In genomic region chr17:81264640-81265039, GRCh38 we compare ENCODE assay signal across 16 cellular contexts. TPM values are rescaled to one million over a fixed set of nuclear protein-coding genes. Genes with fewer than 3 reads are reported as not detected.
DNase-seq lines count a peak whose midpoint lies in the region; ATAC-seq and TF ChIP-seq lines count a peak whose summit lies in the region.
"Had no signal": no experiment of that assay in that cellular context is flagged by ENCODE, and none has a peak within 500 bp of the region (broad histone marks: within the 10 kb centered on the region; RNA-seq: fewer than 3 reads in every experiment).

No MANE protein-coding gene starts in this region.

- no peak overlapping the region for H2BK15ac ChIP-seq in neuronal stem cell (ENCODE audit: low read length)

- no peak overlapping the region for H3K23ac ChIP-seq in neuronal stem cell (ENCODE audit: low read depth, low read length, poor library complexity)

- no peak overlapping the region for H4K8ac ChIP-seq in neuronal stem cell (ENCODE audit: low read depth, low read length)

- no peak overlapping the region for H2AK5ac ChIP-seq in neuronal stem cell (ENCODE audit: low read depth, low read length)

- H2BK120ac ChIP-seq in neuronal stem cell (ENCODE audit: low read depth, low read length) = no peak overlapping the region

- no peak for TF ChIP-seq CTCF in HEK293 (tag by site-specific recombination; IDR thresholded peaks at IDR 0.05)

- H3K14ac ChIP-seq in neuronal stem cell (ENCODE audit: low read length) = no peak overlapping the region

- in situ Hi-C loops in GM23248 (cut with MboI) = loop anchor here (10.0 kb wide), 1 partner anchor 210 kb away; no protein-coding TSS in a partner anchor

- intact Hi-C loops in Right ventricle myocardium inferior (cut with DNase I) (no loop called here), left ventricle myocardium superior (cut with micrococcal nuclease) (no loop called here)

- no peaks in the 10 kb centered on the region for H3K4me1 ChIP-seq in HEK293 (ENCODE audit: control insufficient read depth, insufficient read depth, low read length)
- peaks cover 0 to 2% of the 10 kb centered on the region in 2 donors for H3K4me1 ChIP-seq in neuronal stem cell (ENCODE audit: control insufficient read depth in 2 of 2, insufficient read depth in 1 of 2, low read depth in 1 of 2, low read length in 2 of 2)
- no peaks in the 10 kb centered on the region for H3K4me1 ChIP-seq in GM23248 (ENCODE audit: insufficient read depth)
- H3K4me1 ChIP-seq: A549, Caco-2 had no signal

- H3K9ac ChIP-seq in neuronal stem cell (ENCODE audit: low read depth, low read length, poor library complexity) (peak overlapping the region; percentile 38), GM23248 (no peak overlapping the region)
- H3K9ac ChIP-seq: BLaER1 treated with 17β-estradiol and CSF1 and Interleukin-3, amounts not matched to agents 10 nM and 100 nM had no signal

- peaks cover 19 to 92% of the 10 kb centered on the region in 2 experiments for H3K36me3 ChIP-seq in HEK293 (ENCODE audit: control insufficient read depth in 2 of 2, insufficient read depth in 1 of 2, low read length in 2 of 2)
- peaks cover 9 to 77% of the 10 kb centered on the region in 2 donors for H3K36me3 ChIP-seq in neuronal stem cell (replicated peaks in 1 of 2; ENCODE audit: control insufficient read depth in 2 of 2, insufficient read depth in 2 of 2, low read length in 2 of 2)
- H3K36me3 ChIP-seq in GM23248 (ENCODE audit: low read depth) = no peaks in the 10 kb centered on the region; the same call in 1 of the 2 replicates

- H3K9me2 ChIP-seq in GM23248 (ENCODE audit: insufficient read depth) = no peaks in the 10 kb centered on the region

- no peak overlapping the region for H3K18ac ChIP-seq in neuronal stem cell (ENCODE audit: low read length)

- H2BK12ac ChIP-seq in neuronal stem cell (ENCODE audit: low read length) = no peak overlapping the region

- no CpG with 5 or more reads among the region's 12 CpGs for WGBS in neuronal stem cell (ENCODE audit: extremely low coverage in 2 of 2, insufficient read length in 2 of 2, insufficient replicate concordance in 1 of 2), 2 donors
- 85 to 86% methylated on average over 12 of the region's 12 CpGs for WGBS in GM23248 (ENCODE audit: low coverage in 1 of 2, low lambda C conversion rate in 2 of 2, missing lambda C conversion rate in 2 of 2), 2 experiments

- H4K91ac ChIP-seq in neuronal stem cell (ENCODE audit: low read depth, low read length, poor library complexity) = no peak overlapping the region

- no peaks in the 10 kb centered on the region for H3F3A ChIP-seq in GM23248 (ENCODE audit: insufficient read depth)

- peaks cover 4% of the 10 kb centered on the region for H3K79me1 ChIP-seq in neuronal stem cell (ENCODE audit: low read depth, low read length)

- H2AFZ ChIP-seq in neuronal stem cell (ENCODE audit: low read length) (no peak overlapping the region), GM23248 (no peak overlapping the region)

- H3K27me3 ChIP-seq in neuronal stem cell (ENCODE audit: control insufficient read depth in 3 of 3, insufficient read depth in 3 of 3, low read depth in 1 of 3, low read length in 3 of 3) (no peaks in the 10 kb centered on the region), GM23248 (replicated peaks; ENCODE audit: insufficient read depth) (no peaks in the 10 kb centered on the region)

- ATAC-seq in Right ventricle myocardium inferior (no peak), left ventricle myocardium superior (no peak)
- ATAC-seq: A549; CD8-positive, alpha-beta T cell had no signal

- peak; percentile 22 for DNase-seq in Right ventricle myocardium inferior (ENCODE audit: missing footprints)
- no peak for DNase-seq in left ventricle myocardium superior
- no peak for DNase-seq in neuronal stem cell (ENCODE audit: low spot score)
- no peak for DNase-seq in GM23248
- DNase-seq: AML-193; Caco-2; Calu3; CD4-positive, alpha-beta T cell; CD8-positive, alpha-beta T cell; DMS79 treated with DMSO at 0.1 percent for 48 hours; GF-D8 had no signal

- no peak overlapping the region for H3K4ac ChIP-seq in neuronal stem cell (ENCODE audit: low read length)

- CTCF ChIA-PET in HEK293 (lab: Yijun Ruan, JAX) = no interaction called here

- H4K20me1 ChIP-seq in GM23248 (ENCODE audit: insufficient read depth) = no peaks in the 10 kb centered on the region

- H3K4me3 ChIP-seq in HEK293 (ENCODE audit: low read depth, low read length) = no peak overlapping the region
- H3K4me3 ChIP-seq in neuronal stem cell (ENCODE audit: low read length in 2 of 2) = no peak overlapping the region
- H3K4me3 ChIP-seq in GM23248 = no peak overlapping the region
- H3K4me3 ChIP-seq: A549; BLaER1 treated with 17β-estradiol and CSF1 and Interleukin-3, amounts not matched to agents 10 nM and 100 nM had no signal

- H3K79me2 ChIP-seq in GM23248 (ENCODE audit: insufficient read depth) = no peaks in the 10 kb centered on the region

- H2BK5ac ChIP-seq in neuronal stem cell (ENCODE audit: low read length) = no peak overlapping the region

- H3K4me2 ChIP-seq in neuronal stem cell (ENCODE audit: insufficient read depth, low read length, poor library complexity, severe bottlenecking) (no peak overlapping the region), GM23248 (ENCODE audit: unreplicated experiment) (no peak overlapping the region)
- H3K4me2 ChIP-seq: A549; BLaER1 treated with 17β-estradiol and CSF1 and Interleukin-3, amounts not matched to agents 10 nM and 100 nM had no signal

- POLR2A ChIA-PET in HEK293 (lab: Yijun Ruan, JAX) = no interaction called here

- H3K27ac ChIP-seq in HEK293 (ENCODE audit: extremely low read depth, low read depth, low read length) (no peak overlapping the region), neuronal stem cell (replicated peaks; ENCODE audit: low read length) (no peak overlapping the region), GM23248 (no peak overlapping the region)
- H3K27ac ChIP-seq: 22Rv1, A549, C4-2B had no signal

- H3K9me3 ChIP-seq in HEK293 (ENCODE audit: control insufficient read depth, insufficient read depth, low read depth, low read length) (no peaks in the 10 kb centered on the region), neuronal stem cell (replicated peaks in 1 of 2; ENCODE audit: control insufficient read depth in 2 of 2, insufficient read depth in 1 of 2, low read depth in 1 of 2, low read length in 2 of 2) (peaks cover 0 to 2% of the 10 kb centered on the region in 2 donors), GM23248 (ENCODE audit: low read depth) (no peaks in the 10 kb centered on the region)
- H3K9me3 ChIP-seq: A549; BLaER1 treated with 17β-estradiol and CSF1 and Interleukin-3, amounts not matched to agents 10 nM and 100 nM; Caco-2 had no signal

TF ChIP-seq in HEK293, 187 proteins besides CTCF, POLR2A, EP300 and RAD21:
- TF ChIP-seq ZNF692 (tag by site-specific recombination; IDR thresholded peaks at IDR 0.05) (no peak), SP7 (tag by site-specific recombination; IDR thresholded peaks at IDR 0.05) (no peak), PRDM1 (tag by site-specific recombination; IDR thresholded peaks at IDR 0.05) (peak; percentile 2), ZNF843 (tag by site-specific recombination; IDR thresholded peaks at IDR 0.05) (no peak), ZIC2 (tag by site-specific recombination; IDR thresholded peaks at IDR 0.05) (peak; percentile 68)

RNA-seq across cellular contexts. Expression of gene NDUFAF8, which starts 25.5 kb away (rescaled TPM):
- total RNA-seq in Right ventricle myocardium inferior (58.0 TPM), left ventricle myocardium superior (53.7 TPM)
- 79.2 TPM for polyA plus RNA-seq in neuronal stem cell (2013, experiment 1 of 2)
- 73.1 TPM for polyA plus RNA-seq in neuronal stem cell (2013, experiment 2 of 2)
- 17.2 and 53.1 TPM in 2 replicates for total RNA-seq in GM23248 (2014; rRNA removed; shearing (Covaris generic))
- polyA plus RNA-seq in GM23248 (2016; fragmentation: Nextera tagmentation; extraction: Ambion mirVana) = 134 and 136 TPM in 2 replicates

RNA-seq across cellular contexts. Expression of gene TEPSIN, which starts 25.8 kb away (rescaled TPM):
- total RNA-seq in Right ventricle myocardium inferior (11.1 TPM), left ventricle myocardium superior (13.8 TPM)
- 14.7 TPM for polyA plus RNA-seq in neuronal stem cell (2013, experiment 1 of 2)
- 14.2 TPM for polyA plus RNA-seq in neuronal stem cell (2013, experiment 2 of 2)
- total RNA-seq in GM23248 (2014; rRNA removed; shearing (Covaris generic)) = 16.1 and 24.4 TPM in 2 replicates
- polyA plus RNA-seq in GM23248 (2016; fragmentation: Nextera tagmentation; extraction: Ambion mirVana) = 2.2 and 2.7 TPM in 2 replicates

RNA-seq across cellular contexts. Expression of gene SLC38A10, which starts 30.5 kb away (rescaled TPM):
- total RNA-seq in Right ventricle myocardium inferior (44.6 TPM), left ventricle myocardium superior (46.6 TPM)
- 7.2 TPM for polyA plus RNA-seq in neuronal stem cell (2013, experiment 1 of 2)
- 7.3 TPM for polyA plus RNA-seq in neuronal stem cell (2013, experiment 2 of 2)
- 133 and 137 TPM in 2 replicates for total RNA-seq in GM23248 (2014; rRNA removed; shearing (Covaris generic))
- polyA plus RNA-seq in GM23248 (2016; fragmentation: Nextera tagmentation; extraction: Ambion mirVana) = 58.6 and 61.8 TPM in 2 replicates

RNA-seq across cellular contexts. Expression of gene CEP131, which starts 41.9 kb away (rescaled TPM):
- total RNA-seq in Right ventricle myocardium inferior (8.9 TPM), left ventricle myocardium superior (13.6 TPM)
- 14.7 TPM for polyA plus RNA-seq in neuronal stem cell (2013, experiment 1 of 2)
- 14.1 TPM for polyA plus RNA-seq in neuronal stem cell (2013, experiment 2 of 2)
- 8.0 and 14.2 TPM in 2 replicates for total RNA-seq in GM23248 (2014; rRNA removed; shearing (Covaris generic))
- 5.6 and 6.1 TPM in 2 replicates for polyA plus RNA-seq in GM23248 (2016; fragmentation: Nextera tagmentation; extraction: Ambion mirVana)
